In the genomic region with DNA sequence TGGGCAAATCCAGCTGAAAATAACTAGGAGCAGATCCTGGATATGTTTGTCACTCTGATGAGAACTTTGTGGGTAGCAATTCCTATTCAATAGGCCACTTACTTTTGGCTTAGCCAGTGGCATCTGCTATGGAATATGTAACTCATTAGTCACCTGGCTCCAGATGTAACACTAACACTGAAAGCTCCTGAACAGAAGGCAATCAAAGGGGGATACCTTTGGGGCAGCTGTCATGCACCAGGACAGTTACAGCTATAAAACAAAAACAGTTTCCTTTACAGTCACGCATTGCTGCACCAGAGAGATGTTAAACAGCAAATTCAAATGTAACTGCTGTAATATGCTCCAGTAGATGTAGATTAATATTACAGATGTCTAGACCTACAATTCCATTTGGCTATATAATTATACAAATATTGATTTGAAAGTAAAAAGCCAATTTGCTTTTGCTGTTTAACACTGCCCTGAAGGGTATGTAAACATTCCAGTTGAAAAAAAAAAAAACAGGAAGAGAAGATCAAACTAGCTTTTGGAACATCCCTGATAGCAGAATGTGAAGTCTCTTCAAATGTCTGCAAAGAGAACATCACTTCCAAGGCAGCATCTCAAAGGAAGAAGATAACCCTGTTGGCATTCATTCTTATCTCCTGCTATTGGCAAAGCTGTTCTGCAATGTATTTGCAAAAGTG, we compare ENCODE assay signal across 15 cellular contexts. TPM values are rescaled to one million over a fixed set of nuclear protein-coding genes. Genes with fewer than 3 reads are reported as not detected.
DNase-seq lines count a peak whose midpoint lies in the region; ATAC-seq, FAIRE-seq and TF ChIP-seq lines count a peak whose summit lies in the region.
"Had no signal": no experiment of that assay in that cellular context is flagged by ENCODE, and none has a peak within 500 bp of the region (broad histone marks: within the 10 kb centered on the region; RNA-seq: fewer than 3 reads in every experiment).

No MANE protein-coding gene starts in this region.

- TF ChIP-seq POLR2A in GM12891 (IDR thresholded peaks at IDR 0.05; ENCODE audit: low read depth, low read length) (no peak), GM12878 (IDR thresholded peaks at IDR 0.05; ENCODE audit: low read depth, low read length) (no peak)

- H3K27ac ChIP-seq in GM12878 (ENCODE audit: control insufficient read depth, insufficient read depth) (no peak overlapping the region), lower lobe of right lung (no peak overlapping the region)

- no peaks in the 10 kb centered on the region for H3K9me3 Mint-ChIP-seq in activated naive CD4-positive, alpha-beta T cell treated with anti-CD3 and anti-CD28 coated beads, Interleukin-2, amount 50 U/mL, for 72 hours
- H3K9me3 Mint-ChIP-seq: GM23338 had no signal

- H3K36me3 ChIP-seq in GM12878 (ENCODE audit: control insufficient read depth in 2 of 2, insufficient read depth in 2 of 2, low read length in 1 of 2) (peaks cover 4 to 24% of the 10 kb centered on the region in 2 experiments; a peak in 3 of 4 replicates), neuron (ENCODE audit: insufficient read depth, low read length) (peaks cover 45% of the 10 kb centered on the region), lower lobe of right lung (peaks cover 8% of the 10 kb centered on the region)

- in situ Hi-C loops in GM12878 (cut with MboI) = no loop called here

- H3K36me3 Mint-ChIP-seq in activated naive CD4-positive, alpha-beta T cell treated with anti-CD3 and anti-CD28 coated beads, Interleukin-2, amount 50 U/mL, for 72 hours = peaks cover 5 to 28% of the 10 kb centered on the region in 2 donors

- ATAC-seq in GM12878 (no peak), lower lobe of right lung (no peak)
- no peak for ATAC-seq in activated naive CD4-positive, alpha-beta T cell treated with anti-CD3 and anti-CD28 coated beads, Interleukin-2, amount 50 U/mL, for 72 hours
- ATAC-seq: GM23338, left ventricle myocardium superior had no signal

- no peak overlapping the region for H3K9ac ChIP-seq in GM12878 (ENCODE audit: control insufficient read depth, insufficient read depth, low read length)

- peaks cover 10% of the 10 kb centered on the region; the same call in 1 of the 2 replicates for H3K4me1 ChIP-seq in GM12878 (ENCODE audit: control insufficient read depth, insufficient read depth, low read length)
- H3K4me1 ChIP-seq in neuron (ENCODE audit: insufficient read depth, low read length) = peaks cover 25% of the 10 kb centered on the region
- H3K4me1 ChIP-seq in lower lobe of right lung = no peaks in the 10 kb centered on the region

- 0% methylated on average over 1 of the region's 1 CpG for WGBS in GM12878 (ENCODE audit: insufficient coverage, insufficient replicate concordance, low lambda C conversion rate, missing lambda C conversion rate)

- no peak overlapping the region; the same call in 1 of the 2 replicates for H2AFZ ChIP-seq in GM12878 (ENCODE audit: control insufficient read depth, low read depth, low read length)
- H2AFZ ChIP-seq in neuron (ENCODE audit: low read depth, low read length) = peak overlapping the region; percentile 0
- H2AFZ ChIP-seq: GM23338 had no signal

- H3K9me3 ChIP-seq in GM12878 (replicated peaks; ENCODE audit: control insufficient read depth, insufficient read depth, low read length) (no peaks in the 10 kb centered on the region), neuron (ENCODE audit: low read length) (no peaks in the 10 kb centered on the region), lower lobe of right lung (no peaks in the 10 kb centered on the region)

- H3K4me3 ChIP-seq in GM12878 (no peak overlapping the region), neuron (ENCODE audit: low read length) (no peak overlapping the region), lower lobe of right lung (no peak overlapping the region)
- H3K4me3 ChIP-seq: GM23338 had no signal

- POLR2A ChIA-PET in GM12878 (lab: Charles Lee) = interaction anchor here (0.7 kb wide), 1 partner anchor 11 kb away, joined by 3 read pairs; no protein-coding TSS in a partner anchor

- DNase-seq in GM12891 (ENCODE audit: insufficient read length, low spot score) (no peak), NCI-H146 treated with DMSO at 0.1 percent for 48 hours (lab: John Stamatoyannopoulos, UW; ENCODE audit: unreplicated experiment) (peak; percentile 64), GM12878 (ENCODE audit: low read depth, low spot score) (no peak), DMS153 treated with DMSO at 0.1 percent for 48 hours (lab: John Stamatoyannopoulos, UW; ENCODE audit: unreplicated experiment) (no peak), NCI-H2196 (lab: John Stamatoyannopoulos, UW; ENCODE audit: unreplicated experiment) (no peak), lower lobe of right lung (no peak)
- no peak for DNase-seq in activated naive CD4-positive, alpha-beta T cell treated with anti-CD3 and anti-CD28 coated beads, Interleukin-2, amount 50 U/mL, for 72 hours (ENCODE audit: low spot score in 2 of 2)
- DNase-seq: activated T-cell treated with anti-CD3 and anti-CD28 coated beads, Interleukin-2, amount 50 U/mL, for 1 hour; left ventricle myocardium superior; trophoblast cell had no signal

- RAD21 ChIA-PET in GM12878 (lab: Charles Lee; ENCODE audit: unreplicated experiment) = no interaction called here

- CTCF ChIA-PET in GM12878 (lab: Yijun Ruan, JAX) = interaction anchor here (0.6 to 2.7 kb wide), 9 partner anchors 11 to 762 kb away, joined by 3 to 11 read pairs (median 7); no protein-coding TSS in a partner anchor

- TF ChIP-seq CTCF in GM12878 (IDR thresholded peaks at IDR 0.05 in 2 of 3, conservative IDR thresholded peaks at IDR 0.05 in 1 of 3; ENCODE audit: control insufficient read depth in 2 of 3, extremely low read depth in 1 of 3, insufficient read depth in 1 of 3, low read depth in 3 of 3, low read length in 3 of 3) = no peak
- no peak for TF ChIP-seq CTCF in lower lobe of right lung (IDR thresholded peaks at IDR 0.05)

- H3K4me2 ChIP-seq in GM12878 (ENCODE audit: control insufficient read depth, insufficient read depth) = peak overlapping the region; percentile 55; the same call in 1 of the 2 replicates
- H3K4me2 ChIP-seq: GM23338 had no signal

- peaks cover 10% of the 10 kb centered on the region for H3K79me2 ChIP-seq in GM12878 (ENCODE audit: control insufficient read depth, insufficient read depth, low read length)

- no peak for TF ChIP-seq EP300 in GM12878 (IDR thresholded peaks at IDR 0.05; ENCODE audit: borderline replicate concordance in 1 of 2, control insufficient read depth in 1 of 2, low read depth in 2 of 2, low read length in 2 of 2)

- no peak for TF ChIP-seq RAD21 in GM12878 (IDR thresholded peaks at IDR 0.05; ENCODE audit: insufficient read depth, low read depth, low read length)

- no peaks in the 10 kb centered on the region for H4K20me1 ChIP-seq in GM12878 (ENCODE audit: control insufficient read depth, insufficient read depth)

- TSS peak; percentile 8 for BruUV-seq in GM12878 (replicated peaks; lab: Mats Ljungman, UMichigan)

- no peaks in the 10 kb centered on the region for H3K27me3 ChIP-seq in GM12878 (replicated peaks in 1 of 2; ENCODE audit: control insufficient read depth in 2 of 2, insufficient read depth in 2 of 2, low read length in 1 of 2)
- H3K27me3 ChIP-seq in neuron (ENCODE audit: insufficient read depth, low read length) = no peaks in the 10 kb centered on the region
- H3K27me3 ChIP-seq in lower lobe of right lung (ENCODE audit: low read depth) = no peaks in the 10 kb centered on the region

- no peak overlapping the region for H3K27ac Mint-ChIP-seq in activated naive CD4-positive, alpha-beta T cell treated with anti-CD3 and anti-CD28 coated beads, Interleukin-2, amount 50 U/mL, for 72 hours
- H3K27ac Mint-ChIP-seq: GM23338, progenitor cell of endocrine pancreas had no signal

- SMC1A ChIA-PET in GM12878 (lab: Charles Lee; ENCODE audit: uncharacterized antibody, unreplicated experiment) = interaction anchor here (0.6 to 2.1 kb wide), 7 partner anchors 9 to 1060 kb away, joined by 3 to 6 read pairs (median 3); no protein-coding TSS in a partner anchor

- intact Hi-C loops in GM12878 (cut with micrococcal nuclease; ENCODE audit: unreplicated experiment) = no loop called here
- intact Hi-C loops in lower lobe of right lung (cut with DNase I) = no loop called here

- FAIRE-seq in GM12891 (lab: Jason Lieb, UNC) (peak; percentile 85), GM12878 (lab: Jason Lieb, UNC) (no peak)
- FAIRE-seq: TTC549 had no signal

RNA-seq across cellular contexts. Expression of gene RACGAP1, which starts 18.4 kb away (rescaled TPM):
- polyA plus RNA-seq in GM12891 (2012; ENCODE audit: low read depth, missing spikeins) = 43.8 TPM
- 34.4 and 36.1 TPM in 2 replicates for total RNA-seq in GM12878 (2013; cell fraction: nucleolus; rRNA removed)
- total RNA-seq in GM12878 (2014; rRNA removed) = 68.3 and 76.5 TPM in 2 replicates
- total RNA-seq in GM12878 (2014; rRNA removed; fragmentation: Illumina TruSeq; extraction: Trizol) = 74.2 and 75.9 TPM in 2 replicates
- total RNA-seq in GM12878 (2021) = 87.9 and 95.5 TPM in 2 replicates
- polyA plus RNA-seq in GM12878 (2011; ENCODE audit: low read depth) = 35.7 TPM
- 86.0 and 113 TPM in 2 replicates for polyA plus RNA-seq in GM12878 (2011; rRNA removed)
- 63.5 and 77.2 TPM in 2 replicates for polyA plus RNA-seq in GM12878 (2011; cell fraction: cytosol; rRNA removed)
- polyA plus RNA-seq in GM12878 (2011; cell fraction: nucleus; rRNA removed) = 56.9 and 65.6 TPM in 2 replicates
- 39.2 and 48.7 TPM in 2 replicates for polyA plus RNA-seq in GM12878 (2012)
- polyA plus RNA-seq in GM12878 (2014; fragmentation: Illumina TruSeq; extraction: Trizol) = 82.0 and 93.1 TPM in 2 replicates
- polyA plus RNA-seq in GM12878 (2014; fragmentation: Nextera tagmentation; extraction: Ambion mirVana) = 10 to 100 TPM; 32.4 to 40.7 TPM
- polyA plus RNA-seq in GM12878 (2014; rRNA removed) = 47.3 and 59.2 TPM in 2 replicates
- 10 to 100 TPM; 78.2 TPM for polyA plus RNA-seq in GM12878 (2016; fragmentation: Nextera tagmentation; extraction: Ambion mirVana)
- 116 and 120 TPM in 2 replicates for polyA minus RNA-seq in GM12878 (2011; rRNA and poly(A)+ RNA removed)
- 34.5 and 45.3 TPM in 2 replicates for polyA minus RNA-seq in GM12878 (2011; cell fraction: cytosol; rRNA and poly(A)+ RNA removed)
- polyA minus RNA-seq in GM12878 (2011; cell fraction: nucleus; rRNA and poly(A)+ RNA removed) = 26.7 and 32.1 TPM in 2 replicates
- total RNA-seq in activated naive CD4-positive, alpha-beta T cell treated with anti-CD3 and anti-CD28 coated beads, Interleukin-2, amount 50 U/mL, for 72 hours = 100 to 1,000 TPM; 109 to 195 TPM
- 13.7 TPM for total RNA-seq in lower lobe of right lung

RNA-seq across cellular contexts. Expression of gene AQP6, which starts 34.2 kb away (rescaled TPM):
- not detected for polyA plus RNA-seq in GM12891 (2012; ENCODE audit: low read depth, missing spikeins)
- not detected in 2 replicates for total RNA-seq in GM12878 (2013; cell fraction: nucleolus; rRNA removed)
- total RNA-seq in GM12878 (2014; rRNA removed) (not detected in 2 replicates), GM12878 (2014; rRNA removed; fragmentation: Illumina TruSeq; extraction: Trizol) (not detected in 2 replicates), GM12878 (2021) (not detected in 2 replicates), lower lobe of right lung (0.09 TPM)
- polyA plus RNA-seq in GM12878 (2011; ENCODE audit: low read depth) = not detected
- polyA plus RNA-seq in GM12878 (2011; rRNA removed) (not detected in 2 replicates), GM12878 (2014; fragmentation: Illumina TruSeq; extraction: Trizol) (not detected in 2 replicates), GM12878 (2014; fragmentation: Nextera tagmentation; extraction: Ambion mirVana) (not detected), GM12878 (2014; rRNA removed) (not detected in 2 replicates), GM12878 (2016; fragmentation: Nextera tagmentation; extraction: Ambion mirVana) (not detected)
- polyA plus RNA-seq in GM12878 (2011; cell fraction: cytosol; rRNA removed) = not detected in 2 replicates
- polyA plus RNA-seq in GM12878 (2011; cell fraction: nucleus; rRNA removed) = not detected in 2 replicates
- polyA plus RNA-seq in GM12878 (2012) = not detected in 2 replicates
- not detected in 2 replicates for polyA minus RNA-seq in GM12878 (2011; rRNA and poly(A)+ RNA removed)
- not detected in 2 replicates for polyA minus RNA-seq in GM12878 (2011; cell fraction: cytosol; rRNA and poly(A)+ RNA removed)
- polyA minus RNA-seq in GM12878 (2011; cell fraction: nucleus; rRNA and poly(A)+ RNA removed) = not detected in 2 replicates
- total RNA-seq in activated naive CD4-positive, alpha-beta T cell treated with anti-CD3 and anti-CD28 coated beads, Interleukin-2, amount 50 U/mL, for 72 hours = not detected
- total RNA-seq: cardiac septum, GM23338, left ventricle myocardium superior had no signal

RNA-seq across cellular contexts. Expression of gene AQP5, which starts 45.2 kb away (rescaled TPM):
- not detected for polyA plus RNA-seq in GM12891 (2012; ENCODE audit: low read depth, missing spikeins)
- total RNA-seq in GM12878 (2013; cell fraction: nucleolus; rRNA removed) = not detected in 2 replicates
- total RNA-seq in GM12878 (2014; rRNA removed) (not detected in 2 replicates), GM12878 (2014; rRNA removed; fragmentation: Illumina TruSeq; extraction: Trizol) (not detected in 2 replicates), GM12878 (2021) (not detected in 2 replicates), lower lobe of right lung (6.4 TPM)
- polyA plus RNA-seq in GM12878 (2011; ENCODE audit: low read depth) = not detected
- polyA plus RNA-seq in GM12878 (2011; rRNA removed) (not detected in 2 replicates), GM12878 (2014; fragmentation: Illumina TruSeq; extraction: Trizol) (not detected in 2 replicates), GM12878 (2014; fragmentation: Nextera tagmentation; extraction: Ambion mirVana) (not detected), GM12878 (2014; rRNA removed) (not detected in 2 replicates), GM12878 (2016; fragmentation: Nextera tagmentation; extraction: Ambion mirVana) (not detected)
- polyA plus RNA-seq in GM12878 (2011; cell fraction: cytosol; rRNA removed) = not detected in 2 replicates
- polyA plus RNA-seq in GM12878 (2011; cell fraction: nucleus; rRNA removed) = not detected in 2 replicates
- not detected in 2 replicates for polyA plus RNA-seq in GM12878 (2012)
- polyA minus RNA-seq in GM12878 (2011; rRNA and poly(A)+ RNA removed) = not detected in 2 replicates
- polyA minus RNA-seq in GM12878 (2011; cell fraction: cytosol; rRNA and poly(A)+ RNA removed) = not detected in 2 replicates
- not detected in 2 replicates for polyA minus RNA-seq in GM12878 (2011; cell fraction: nucleus; rRNA and poly(A)+ RNA removed)
- total RNA-seq in activated naive CD4-positive, alpha-beta T cell treated with anti-CD3 and anti-CD28 coated beads, Interleukin-2, amount 50 U/mL, for 72 hours = not detected
- total RNA-seq: cardiac septum had no signal

RNA-seq across cellular contexts. Expression of gene ASIC1, which starts 50.5 kb away (rescaled TPM):
- polyA plus RNA-seq in GM12891 (2012; ENCODE audit: low read depth, missing spikeins) = 0.17 TPM
- 0.27 and 2.0 TPM in 2 replicates for total RNA-seq in GM12878 (2013; cell fraction: nucleolus; rRNA removed)
- total RNA-seq in GM12878 (2014; rRNA removed) (0.05 and 0.28 TPM in 2 replicates), GM12878 (2014; rRNA removed; fragmentation: Illumina TruSeq; extraction: Trizol) (not detected in 2 replicates), GM12878 (2021) (0.13 and 0.26 TPM in 2 replicates), lower lobe of right lung (1.6 TPM)
- polyA plus RNA-seq in GM12878 (2011; ENCODE audit: low read depth) = 0.22 TPM
- polyA plus RNA-seq in GM12878 (2011; rRNA removed) (0.14 and 0.27 TPM in 2 replicates), GM12878 (2014; fragmentation: Illumina TruSeq; extraction: Trizol) (0.08 and 0.09 TPM in 2 replicates), GM12878 (2014; fragmentation: Nextera tagmentation; extraction: Ambion mirVana) (under 1 TPM in 1 of 2 experiments, not detected in 1; 0.02 TPM), GM12878 (2014; rRNA removed) (0.01 and 0.15 TPM in 2 replicates), GM12878 (2016; fragmentation: Nextera tagmentation; extraction: Ambion mirVana) (not detected)
- 0.18 and 0.22 TPM in 2 replicates for polyA plus RNA-seq in GM12878 (2011; cell fraction: cytosol; rRNA removed)
- 0.50 and 1.1 TPM in 2 replicates for polyA plus RNA-seq in GM12878 (2011; cell fraction: nucleus; rRNA removed)
- polyA plus RNA-seq in GM12878 (2012) = 0.42 and 0.83 TPM in 2 replicates
- 0.05 and 0.22 TPM in 2 replicates for polyA minus RNA-seq in GM12878 (2011; rRNA and poly(A)+ RNA removed)
- 0.42 TPM in 1 of 2 replicates, not detected in the other for polyA minus RNA-seq in GM12878 (2011; cell fraction: cytosol; rRNA and poly(A)+ RNA removed)
- polyA minus RNA-seq in GM12878 (2011; cell fraction: nucleus; rRNA and poly(A)+ RNA removed) = 0.36 TPM in 1 of 2 replicates, not detected in the other
- total RNA-seq in activated naive CD4-positive, alpha-beta T cell treated with anti-CD3 and anti-CD28 coated beads, Interleukin-2, amount 50 U/mL, for 72 hours = 10 to 100 TPM in 1 of 2 donors, 1 to 10 TPM in 1; 2.8 to 11.7 TPM

RNA-seq across cellular contexts. Expression of gene AQP2, which starts 56.4 kb away (rescaled TPM):
- not detected for polyA plus RNA-seq in GM12891 (2012; ENCODE audit: low read depth, missing spikeins)
- not detected in 2 replicates for total RNA-seq in GM12878 (2013; cell fraction: nucleolus; rRNA removed)
- total RNA-seq in GM12878 (2014; rRNA removed) (not detected in 2 replicates), GM12878 (2014; rRNA removed; fragmentation: Illumina TruSeq; extraction: Trizol) (not detected in 2 replicates), GM12878 (2021) (not detected in 2 replicates), lower lobe of right lung (not detected)
- not detected for polyA plus RNA-seq in GM12878 (2011; ENCODE audit: low read depth)
- polyA plus RNA-seq in GM12878 (2011; rRNA removed) (not detected in 2 replicates), GM12878 (2014; fragmentation: Illumina TruSeq; extraction: Trizol) (not detected in 2 replicates), GM12878 (2014; fragmentation: Nextera tagmentation; extraction: Ambion mirVana) (not detected), GM12878 (2014; rRNA removed) (not detected in 2 replicates), GM12878 (2016; fragmentation: Nextera tagmentation; extraction: Ambion mirVana) (not detected)
- polyA plus RNA-seq in GM12878 (2011; cell fraction: cytosol; rRNA removed) = not detected in 2 replicates
- polyA plus RNA-seq in GM12878 (2011; cell fraction: nucleus; rRNA removed) = not detected in 2 replicates
- polyA plus RNA-seq in GM12878 (2012) = not detected in 2 replicates
- not detected in 2 replicates for polyA minus RNA-seq in GM12878 (2011; rRNA and poly(A)+ RNA removed)
- not detected in 2 replicates for polyA minus RNA-seq in GM12878 (2011; cell fraction: cytosol; rRNA and poly(A)+ RNA removed)
- polyA minus RNA-seq in GM12878 (2011; cell fraction: nucleus; rRNA and poly(A)+ RNA removed) = not detected in 2 replicates
- total RNA-seq in activated naive CD4-positive, alpha-beta T cell treated with anti-CD3 and anti-CD28 coated beads, Interleukin-2, amount 50 U/mL, for 72 hours = not detected
- total RNA-seq: cardiac septum, left ventricle myocardium superior had no signal
- polyA plus RNA-seq: GM23338 had no signal
